Comparison of ENCODE assay signal across 15 cellular contexts in the genomic region with DNA sequence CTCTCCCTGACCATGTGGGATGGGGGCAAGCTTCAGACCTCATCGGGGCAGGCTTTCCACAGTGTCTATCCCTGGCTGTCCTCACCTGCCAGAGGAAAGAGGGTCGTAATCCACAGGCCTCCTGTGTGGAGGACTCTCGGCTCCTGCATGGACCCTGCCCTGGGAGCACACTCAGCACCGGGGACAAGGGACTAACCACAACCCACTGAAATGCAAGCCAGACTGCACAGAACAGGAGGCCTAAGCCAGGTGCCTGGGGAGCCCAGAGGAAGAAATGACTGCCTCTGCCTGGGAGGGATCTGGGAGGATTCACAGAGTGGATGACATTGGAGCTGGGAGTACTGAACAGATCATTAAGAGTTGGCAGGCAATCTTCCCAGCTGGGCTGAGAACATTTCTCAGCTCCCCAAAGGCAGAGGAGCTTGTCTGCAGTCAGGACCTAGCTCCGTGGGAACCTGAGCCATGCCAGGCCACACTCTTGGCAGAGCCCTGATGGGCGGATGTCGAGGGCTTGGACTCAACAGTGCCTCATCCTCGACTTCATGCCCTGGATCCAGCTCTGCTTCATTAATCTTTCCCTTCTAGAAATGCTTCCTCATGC.
DNase-seq lines count a peak whose midpoint lies in the region; ATAC-seq and TF ChIP-seq lines count a peak whose summit lies in the region.
"Had no signal": no experiment of that assay in that cellular context is flagged by ENCODE, and none has a peak within 500 bp of the region (broad histone marks: within the 10 kb centered on the region; RNA-seq: fewer than 3 reads in every experiment).

No MANE protein-coding gene starts in this region.

- H3K4me3 ChIP-seq in BLaER1 treated with 17β-estradiol and CSF1 and Interleukin-3, amounts not matched to agents 10 nM and 100 nM, result no peak overlapping the region
- no peak overlapping the region for H3K4me3 ChIP-seq in fibroblast of mammary gland (ENCODE audit: control insufficient read depth, low read depth, low read length)

- no peak for ATAC-seq in GM19455 (IDR thresholded peaks at IDR 0.05; ENCODE audit: unreplicated experiment)
- ATAC-seq: SK-N-SH treated with all-trans-retinoic acid at 6 μM for 48 hours had no signal

- peaks cover 13% of the 10 kb centered on the region for H3K27me3 Mint-ChIP-seq in nephron (ENCODE audit: low read depth)

- H3K36me3 Mint-ChIP-seq in nephron (ENCODE audit: low read depth), result no peaks in the 10 kb centered on the region

- H3K27ac Mint-ChIP-seq in nephron, result peak overlapping the region in 2 of 3 experiments; percentile 6 to 7

- H3K36me3 ChIP-seq in BLaER1 treated with 17β-estradiol and CSF1 and Interleukin-3, amounts not matched to agents 10 nM and 100 nM, result no peaks in the 10 kb centered on the region
- H3K36me3 ChIP-seq: WERI-Rb-1 had no signal

- DNase-seq in LHCN-M2 (ENCODE audit: low read depth) (peak; percentile 53), fibroblast of mammary gland (ENCODE audit: low read depth) (peak; percentile 56), GM10266 (ENCODE audit: extremely low spot score) (no peak), NCI-H2227 (lab: John Stamatoyannopoulos, UW; ENCODE audit: unreplicated experiment) (no peak), GM03348 (ENCODE audit: low spot score) (no peak)
- DNase-seq: activated CD8-positive, alpha-beta memory T cell treated with anti-CD3 and anti-CD28 coated beads, Interleukin-2, amount 50 U/mL, for 48 hours; activated naive CD4-positive, alpha-beta T cell treated with anti-CD3 and anti-CD28 coated beads, Interleukin-2, amount 50 U/mL, for 16 hours; cerebellar nuclear complex; NCI-H226; WERI-Rb-1 had no signal

- H3K27me3 ChIP-seq in BLaER1 treated with 17β-estradiol and CSF1 and Interleukin-3, amounts not matched to agents 10 nM and 100 nM, result no peaks in the 10 kb centered on the region

- H3K4me1 ChIP-seq in BLaER1 treated with 17β-estradiol and CSF1 and Interleukin-3, amounts not matched to agents 10 nM and 100 nM, result peaks cover 27 to 68% (median 49%) of the 10 kb centered on the region in 10 experiments

- peaks cover 26% of the 10 kb centered on the region for H3K4me1 Mint-ChIP-seq in nephron

- H3K9me3 ChIP-seq in BLaER1 treated with 17β-estradiol and CSF1 and Interleukin-3, amounts not matched to agents 10 nM and 100 nM (replicated peaks in 1 of 11), result peaks cover 0 to 5% (median 0%) of the 10 kb centered on the region in 11 experiments; a peak in 4 of 22 replicates

- peaks cover 9% of the 10 kb centered on the region for H3K9me3 Mint-ChIP-seq in nephron

- no peak overlapping the region for H3K27ac ChIP-seq in BLaER1 treated with 17β-estradiol and CSF1 and Interleukin-3, amounts not matched to agents 10 nM and 100 nM
- H3K27ac ChIP-seq: C4-2B, WERI-Rb-1 had no signal

- peak overlapping the region in 6 of 11 experiments; percentile 23 to 43 (median 32); a peak in 10 of 22 replicates for H3K4me2 ChIP-seq in BLaER1 treated with 17β-estradiol and CSF1 and Interleukin-3, amounts not matched to agents 10 nM and 100 nM

- TF ChIP-seq CTCF in fibroblast of mammary gland (conservative IDR thresholded peaks at IDR 0.05; ENCODE audit: control insufficient read depth, insufficient read depth, low read depth, low read length) (no peak), nephron (IDR thresholded peaks at IDR 0.05; ENCODE audit: unreplicated experiment in 3 of 3) (no peak), GM10266 (IDR thresholded peaks at IDR 0.05; ENCODE audit: control insufficient read depth, insufficient read depth, low read depth, missing control alignments) (no peak)

- no peak overlapping the region; a peak in 1 of 22 replicates for H3K9ac ChIP-seq in BLaER1 treated with 17β-estradiol and CSF1 and Interleukin-3, amounts not matched to agents 10 nM and 100 nM

- no peak overlapping the region for H3K4me3 Mint-ChIP-seq in nephron

- H4K20me1 ChIP-seq in BLaER1 treated with 17β-estradiol and CSF1 and Interleukin-3, amounts not matched to agents 10 nM and 100 nM, result no peaks in the 10 kb centered on the region

Comparison
In these comparisons a context has a peak if more than half of its experiments do, and no peak if none do; other contexts are left out.
1. DNase-seq: peak in LHCN-M2 (single experiment) and fibroblast of mammary gland (single experiment); none in GM10266 (single experiment), NCI-H2227 (single experiment) and GM03348 (single experiment).